In genomic region chr2:43609304-43609883, GRCh38 we compare ENCODE assay signal across 9 cellular contexts. TPM values are rescaled to one million over a fixed set of nuclear protein-coding genes. Genes with fewer than 3 reads are reported as not detected.
DNase-seq lines count a peak whose midpoint lies in the region; ATAC-seq, FAIRE-seq and TF ChIP-seq lines count a peak whose summit lies in the region.
"Had no signal": no experiment of that assay in that cellular context is flagged by ENCODE, and none has a peak within 500 bp of the region (broad histone marks: within the 10 kb centered on the region; RNA-seq: fewer than 3 reads in every experiment).

No MANE protein-coding gene starts in this region.

- no peak overlapping the region for H3K9ac ChIP-seq in NT2/D1 (ENCODE audit: insufficient read length, low read depth)
- no peak overlapping the region for H3K9ac ChIP-seq in astrocyte (ENCODE audit: low read length)

- H3K9me2 ChIP-seq in hepatocyte (replicated peaks; ENCODE audit: insufficient read depth), result no peaks in the 10 kb centered on the region

- peak; percentile 32 to 34 for DNase-seq in activated CD4-positive, alpha-beta T cell treated with anti-CD3 and anti-CD28 coated beads for 4 hours
- DNase-seq in activated CD4-positive, alpha-beta T cell treated with anti-CD3 and anti-CD28 coated beads, Interleukin-2, amount 50 U/mL, for 4 hours, result no peak
- DNase-seq in NT2/D1 (ENCODE audit: low read depth, low spot score) (peak; percentile 38), astrocyte (ENCODE audit: low read depth) (no peak), hepatocyte (ENCODE audit: low spot score) (peak; percentile 77), spleen (no peak)

- peak; percentile 46 for ATAC-seq in HG02798 (IDR thresholded peaks at IDR 0.05; ENCODE audit: poor library complexity, unreplicated experiment)
- ATAC-seq in HG03439 (IDR thresholded peaks at IDR 0.05; ENCODE audit: unreplicated experiment), result no peak

- H2AFZ ChIP-seq in astrocyte (ENCODE audit: low read depth, low read length) (no peak overlapping the region), hepatocyte (no peak overlapping the region)

- no peak overlapping the region for H3K4me3 ChIP-seq in NT2/D1 (ENCODE audit: insufficient read length, low read depth)
- no peak overlapping the region for H3K4me3 ChIP-seq in astrocyte (ENCODE audit: insufficient read depth, low read depth, low read length)
- no peak overlapping the region for H3K4me3 ChIP-seq in hepatocyte
- no peak overlapping the region for H3K4me3 ChIP-seq in spleen

- H3K36me3 ChIP-seq in NT2/D1 (ENCODE audit: insufficient read depth, insufficient read length, low read length), result no peaks in the 10 kb centered on the region
- H3K36me3 ChIP-seq in astrocyte (ENCODE audit: insufficient read depth, low read length), result no peaks in the 10 kb centered on the region
- no peaks in the 10 kb centered on the region for H3K36me3 ChIP-seq in hepatocyte (replicated peaks; ENCODE audit: insufficient read depth, low read depth)
- no peaks in the 10 kb centered on the region for H3K36me3 ChIP-seq in spleen

- H3K4me2 ChIP-seq in astrocyte (ENCODE audit: low read length), result no peak overlapping the region
- H3K4me2 ChIP-seq in hepatocyte, result no peak overlapping the region

- H3K27ac Mint-ChIP-seq in astrocyte (ENCODE audit: unreplicated experiment), result no peak overlapping the region
- H3K27ac Mint-ChIP-seq: stimulated activated naive CD8-positive, alpha-beta T cell treated with anti-CD3 and anti-CD28 coated beads, Interleukin-15, Interleukin-2, amounts not matched to agents 100 ng/mL and 50 ng/mL, for 24 hours had no signal

- H3K4me1 ChIP-seq in NT2/D1 (ENCODE audit: insufficient read depth, insufficient read length) (no peaks in the 10 kb centered on the region), astrocyte (ENCODE audit: insufficient read depth, low read length) (no peaks in the 10 kb centered on the region), hepatocyte (ENCODE audit: insufficient read depth) (no peaks in the 10 kb centered on the region), spleen (peaks cover 0 to 13% (median 3%) of the 10 kb centered on the region in 6 donors)

- H3K9me3 Mint-ChIP-seq in astrocyte (ENCODE audit: unreplicated experiment), result no peaks in the 10 kb centered on the region
- H3K9me3 Mint-ChIP-seq: stimulated activated naive CD8-positive, alpha-beta T cell treated with anti-CD3 and anti-CD28 coated beads, Interleukin-15, Interleukin-2, amounts not matched to agents 100 ng/mL and 50 ng/mL, for 24 hours had no signal

- H3K4me1 Mint-ChIP-seq in astrocyte (ENCODE audit: low read depth, unreplicated experiment), result no peaks in the 10 kb centered on the region

- H4K20me1 ChIP-seq in astrocyte (ENCODE audit: insufficient read depth, low read length), result no peaks in the 10 kb centered on the region
- H4K20me1 ChIP-seq in hepatocyte (ENCODE audit: insufficient read depth, poor library complexity, severe bottlenecking), result no peaks in the 10 kb centered on the region

- H3K36me3 Mint-ChIP-seq in astrocyte (ENCODE audit: low read depth, unreplicated experiment), result no peaks in the 10 kb centered on the region

- no peak for TF ChIP-seq POLR2A in spleen (IDR thresholded peaks at IDR 0.05)

- peak; percentile 70 for TF ChIP-seq CTCF in astrocyte (IDR thresholded peaks at IDR 0.05; ENCODE audit: insufficient read depth, low read depth, low read length)
- peak; percentile 73 for TF ChIP-seq CTCF in hepatocyte (IDR thresholded peaks at IDR 0.05; ENCODE audit: poor library complexity)
- peak in 9 of 11 experiments; percentile 42 to 75 (median 64) for TF ChIP-seq CTCF in spleen (IDR thresholded peaks at IDR 0.05 in 8 of 11, conservative IDR thresholded peaks at IDR 0.05 in 3 of 11)

- H3K27ac ChIP-seq in astrocyte (ENCODE audit: low read depth, low read length) (no peak overlapping the region), hepatocyte (no peak overlapping the region), spleen (no peak overlapping the region)

- H3K79me2 ChIP-seq in astrocyte (ENCODE audit: insufficient read depth, low read length) (no peaks in the 10 kb centered on the region), hepatocyte (no peaks in the 10 kb centered on the region)

- intact Hi-C loops in spleen (cut with DNase I; ENCODE audit: low total_unique reads), result loop anchor here (10.0 kb wide), 1 partner anchor 785 kb away; no protein-coding TSS in a partner anchor

- peak; percentile 71 for FAIRE-seq in astrocyte (lab: Jason Lieb, UNC)

- H3K27me3 Mint-ChIP-seq in astrocyte (ENCODE audit: low read depth, unreplicated experiment), result peaks cover 3% of the 10 kb centered on the region
- H3K27me3 Mint-ChIP-seq: stimulated activated naive CD8-positive, alpha-beta T cell treated with anti-CD3 and anti-CD28 coated beads, Interleukin-15, Interleukin-2, amounts not matched to agents 100 ng/mL and 50 ng/mL, for 24 hours had no signal

- 19% methylated on average over 4 of the region's 4 CpGs for WGBS in hepatocyte (ENCODE audit: low lambda C conversion rate, missing lambda C conversion rate)
- 2 to 37% (median 24%) methylated on average over 4 of the region's 4 CpGs for WGBS in spleen, 5 donors

- H3K27me3 ChIP-seq in NT2/D1 (ENCODE audit: insufficient read depth, insufficient read length), result no peaks in the 10 kb centered on the region
- no peaks in the 10 kb centered on the region for H3K27me3 ChIP-seq in astrocyte (ENCODE audit: insufficient read depth, low read length)
- H3K27me3 ChIP-seq in hepatocyte, result no peaks in the 10 kb centered on the region
- no peaks in the 10 kb centered on the region for H3K27me3 ChIP-seq in spleen (replicated peaks in 1 of 7)

- H3K9me3 ChIP-seq in NT2/D1 (ENCODE audit: insufficient read depth, low read length), result no peaks in the 10 kb centered on the region
- H3K9me3 ChIP-seq in astrocyte (ENCODE audit: insufficient read depth, low read depth, low read length), result no peaks in the 10 kb centered on the region
- H3K9me3 ChIP-seq in hepatocyte (ENCODE audit: low read depth), result no peaks in the 10 kb centered on the region
- no peaks in the 10 kb centered on the region for H3K9me3 ChIP-seq in spleen

- no peak overlapping the region for H3K4me3 Mint-ChIP-seq in astrocyte (ENCODE audit: unreplicated experiment)
- H3K4me3 Mint-ChIP-seq: stimulated activated naive CD8-positive, alpha-beta T cell treated with anti-CD3 and anti-CD28 coated beads, Interleukin-15, Interleukin-2, amounts not matched to agents 100 ng/mL and 50 ng/mL, for 24 hours had no signal

RNA-seq across cellular contexts. Expression of gene THADA, which starts 13.6 kb away (rescaled TPM):
- 16.2 and 19.2 TPM in 2 replicates for total RNA-seq in astrocyte
- total RNA-seq in hepatocyte, result 18.8 and 19.8 TPM in 2 replicates
- 10.8 and 14.4 TPM in 2 replicates for polyA plus RNA-seq in hepatocyte
- total RNA-seq in spleen, result 10 to 100 TPM; 37.0 to 51.3 (median 43.5) TPM
- polyA plus RNA-seq in spleen, result 10 to 100 TPM; 14.2 to 16.2 (median 15.5) TPM

RNA-seq across cellular contexts. Expression of gene PLEKHH2, which starts 27.7 kb away (rescaled TPM):
- total RNA-seq in astrocyte (0.84 and 1.1 TPM in 2 replicates), hepatocyte (3.6 and 5.1 TPM in 2 replicates), spleen (10 to 100 TPM; 12.3 to 21.9 (median 17.3) TPM)
- polyA plus RNA-seq in hepatocyte (2.2 and 3.3 TPM in 2 replicates), spleen (1 to 10 TPM in 2 of 3 donors, under 1 TPM in 1; 0.91 to 2.3 (median 1.3) TPM)

Comparison
In these comparisons a context has a peak if more than half of its experiments do, and no peak if none do; other contexts are left out.
1. DNase-seq: peak in activated CD4-positive, alpha-beta T cell treated with anti-CD3 and anti-CD28 coated beads for 4 hours (2 of 2), NT2/D1 (single experiment) and hepatocyte (single experiment); none in activated CD4-positive, alpha-beta T cell treated with anti-CD3 and anti-CD28 coated beads, Interleukin-2, amount 50 U/mL, for 4 hours (0 of 2), astrocyte (single experiment) and spleen (single experiment).
2. Peak in every context shown above with its lines, with median percentiles within 50 percentile points of each other: CTCF ChIP-seq.